ENCODE assay signal across 21 cellular contexts in the genomic region with DNA sequence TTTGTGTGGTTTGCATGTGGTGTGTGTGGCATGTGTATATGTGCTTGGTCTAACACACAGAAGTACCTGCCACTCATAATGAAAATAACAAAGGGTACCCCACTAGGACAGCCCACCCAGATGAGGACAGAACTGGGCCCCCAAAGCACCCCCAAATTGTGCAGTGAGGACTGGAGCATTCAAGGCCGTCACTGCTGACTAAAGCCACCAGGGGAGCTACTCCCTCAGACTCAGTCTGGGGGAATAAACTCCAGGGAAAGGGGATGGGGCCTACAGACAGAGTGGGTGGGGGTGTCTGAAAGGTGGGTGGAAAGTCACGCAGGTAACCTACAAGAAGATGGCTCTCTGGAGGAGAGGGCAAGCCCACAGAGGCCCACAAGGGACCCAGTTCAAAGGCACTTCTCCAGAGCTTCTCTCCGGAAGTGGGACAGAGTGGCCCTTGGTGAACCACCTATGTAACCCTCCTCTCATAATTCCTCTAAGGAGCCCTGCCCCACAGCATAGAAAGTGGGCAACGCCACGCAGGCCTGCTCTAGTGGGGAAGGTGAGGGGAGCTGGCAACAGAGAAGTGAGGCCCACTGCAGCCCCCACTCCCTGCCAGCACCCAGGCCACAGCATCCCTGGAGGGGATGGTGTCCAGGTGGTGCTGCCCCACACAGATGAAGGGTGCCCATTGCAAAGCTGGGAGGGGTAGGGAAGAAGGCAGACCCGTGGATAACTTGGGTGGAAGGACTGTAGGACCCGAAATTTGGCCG.
A peak's percentile ranks its signal among the peaks of the same experiment; 100 is the strongest.
DNase-seq lines count a peak whose midpoint lies in the region; ATAC-seq and TF ChIP-seq lines count a peak whose summit lies in the region.
"Had no signal": no experiment of that assay in that cellular context is flagged by ENCODE, and none has a peak within 500 bp of the region (broad histone marks: within the 10 kb centered on the region; RNA-seq: fewer than 3 reads in every experiment).

No MANE protein-coding gene starts in this region.

- TF ChIP-seq CTCF in right atrium auricular region (IDR thresholded peaks at IDR 0.05) = no peak
- peak; percentile 26; the same call in 1 of the 2 replicates for TF ChIP-seq CTCF in OCI-LY1 (IDR thresholded peaks at IDR 0.05; ENCODE audit: low read length)
- peak; percentile 66 for TF ChIP-seq CTCF in endodermal cell (conservative IDR thresholded peaks at IDR 0.05)

- H3K27me3 Mint-ChIP-seq in endodermal cell (ENCODE audit: insufficient read depth) = peaks cover 8% of the 10 kb centered on the region
- H3K27me3 Mint-ChIP-seq: stimulated activated memory B cell treated with anti-CD40 and anti-IgM and Interleukin-4, amounts not matched to agents 10 μg/mL and 1 μg/mL and 100 μg/mL, for 72 hours had no signal

- no peak overlapping the region for H3K4me3 Mint-ChIP-seq in endodermal cell
- H3K4me3 Mint-ChIP-seq: CD4-positive, CD25-positive, alpha-beta regulatory T cell; stimulated activated memory B cell treated with anti-CD40 and anti-IgM and Interleukin-4, amounts not matched to agents 10 μg/mL and 1 μg/mL and 100 μg/mL, for 72 hours; T-helper 17 cell had no signal

- H3K4me1 ChIP-seq in right atrium auricular region (no peaks in the 10 kb centered on the region), OCI-LY1 (ENCODE audit: insufficient read depth, low read length, severe bottlenecking) (no peaks in the 10 kb centered on the region), endodermal cell (ENCODE audit: control insufficient read depth, insufficient read depth, low read length) (peaks cover 5% of the 10 kb centered on the region)
- H3K4me1 ChIP-seq: adrenal gland, SJCRH30 had no signal

- no peak overlapping the region for H3K4me3 ChIP-seq in right atrium auricular region
- H3K4me3 ChIP-seq in OCI-LY1 (ENCODE audit: low read depth, low read length, poor library complexity, severe bottlenecking) = no peak overlapping the region
- H3K4me3 ChIP-seq in endodermal cell (ENCODE audit: low read length) = no peak overlapping the region
- H3K4me3 ChIP-seq: adrenal gland, ovary, SJCRH30 had no signal

- no peak overlapping the region for H3K9ac ChIP-seq in OCI-LY1 (ENCODE audit: low read length)
- no peak overlapping the region for H3K9ac ChIP-seq in endodermal cell (ENCODE audit: extremely low read depth, low read length, poor library complexity, severe bottlenecking)

- DNase-seq in right atrium auricular region (ENCODE audit: low spot score) (peak; percentile 13), Right ventricle myocardium inferior (ENCODE audit: missing footprints) (no peak), endodermal cell (peak; percentile 38), H4 (ENCODE audit: low spot score) (no peak)
- no peak for DNase-seq in stimulated activated CD4-positive, alpha-beta T cell treated with anti-CD3 and anti-CD28 coated beads, Interleukin-1b, Interleukin-23, amount 100 ng/mL, for 48 hours
- DNase-seq: activated CD4-positive, alpha-beta T cell treated with anti-CD3 and anti-CD28 coated beads, Interleukin-2, amount 50 U/mL, for 1 hour; activated gamma-delta T cell treated with Interleukin-2 at 50 U/mL for 16 hours; activated T-cell treated with anti-CD3 and anti-CD28 coated beads for 4 hours; CD4-positive, CD25-positive, alpha-beta regulatory T cell; DMS153; GF-D8; NCI-H1436 treated with DMSO at 0.1 percent for 48 hours; NCI-H2171 treated with DMSO at 0.1 percent for 48 hours; ovary; SJCRH30; T-helper 17 cell had no signal

- H3K36me3 ChIP-seq in right atrium auricular region (no peaks in the 10 kb centered on the region), OCI-LY1 (ENCODE audit: insufficient read depth, low read length) (no peaks in the 10 kb centered on the region), endodermal cell (ENCODE audit: control insufficient read depth, insufficient read depth, low read length) (no peaks in the 10 kb centered on the region)
- H3K36me3 ChIP-seq: adrenal gland, ovary, SJCRH30 had no signal

- ATAC-seq in Right ventricle myocardium inferior (no peak), HG02840 (IDR thresholded peaks at IDR 0.05; ENCODE audit: low FRiP score, unreplicated experiment) (no peak), GM19035 (IDR thresholded peaks at IDR 0.05; ENCODE audit: unreplicated experiment) (no peak)
- ATAC-seq: stimulated activated memory B cell treated with anti-CD40 and anti-IgM and Interleukin-4, amounts not matched to agents 10 μg/mL and 1 μg/mL and 100 μg/mL, for 72 hours; T-helper 17 cell had no signal

- H3K79me2 ChIP-seq in OCI-LY1 (ENCODE audit: insufficient read depth, low read length) = no peaks in the 10 kb centered on the region

- no peak overlapping the region for H2AFZ ChIP-seq in OCI-LY1 (ENCODE audit: low read length)

- H3K9me3 ChIP-seq in right atrium auricular region (no peaks in the 10 kb centered on the region), OCI-LY1 (ENCODE audit: low read length) (no peaks in the 10 kb centered on the region), endodermal cell (ENCODE audit: control insufficient read depth, low read length) (no peaks in the 10 kb centered on the region)
- H3K9me3 ChIP-seq: adrenal gland, ovary, SJCRH30 had no signal

- H3K27ac Mint-ChIP-seq in endodermal cell = no peak overlapping the region
- H3K27ac Mint-ChIP-seq: CD4-positive, CD25-positive, alpha-beta regulatory T cell; stimulated activated memory B cell treated with anti-CD40 and anti-IgM and Interleukin-4, amounts not matched to agents 10 μg/mL and 1 μg/mL and 100 μg/mL, for 72 hours; T-helper 17 cell had no signal

- no peak overlapping the region for H3K4me2 ChIP-seq in OCI-LY1 (ENCODE audit: low read length)

- no peaks in the 10 kb centered on the region for H3F3A ChIP-seq in OCI-LY1 (ENCODE audit: insufficient read depth, low read length)

- no peaks in the 10 kb centered on the region for H3K9me2 ChIP-seq in OCI-LY1 (ENCODE audit: low read depth, low read length)

- no peaks in the 10 kb centered on the region for H3K36me3 Mint-ChIP-seq in endodermal cell (ENCODE audit: low read depth)
- H3K36me3 Mint-ChIP-seq: CD4-positive, CD25-positive, alpha-beta regulatory T cell; stimulated activated memory B cell treated with anti-CD40 and anti-IgM and Interleukin-4, amounts not matched to agents 10 μg/mL and 1 μg/mL and 100 μg/mL, for 72 hours had no signal

- H3K27ac ChIP-seq in right atrium auricular region = no peak overlapping the region
- no peak overlapping the region for H3K27ac ChIP-seq in OCI-LY1 (ENCODE audit: low read depth, low read length, poor library complexity, severe bottlenecking)
- H3K27ac ChIP-seq in endodermal cell (ENCODE audit: low read depth, low read length) = no peak overlapping the region
- H3K27ac ChIP-seq: adrenal gland, ovary, SJCRH30 had no signal

- H3K9me3 Mint-ChIP-seq in endodermal cell = no peaks in the 10 kb centered on the region
- H3K9me3 Mint-ChIP-seq: stimulated activated memory B cell treated with anti-CD40 and anti-IgM and Interleukin-4, amounts not matched to agents 10 μg/mL and 1 μg/mL and 100 μg/mL, for 72 hours had no signal

- no peaks in the 10 kb centered on the region for H4K20me1 ChIP-seq in OCI-LY1 (ENCODE audit: insufficient read depth, low read length)

- H3K27me3 ChIP-seq in right atrium auricular region (no peaks in the 10 kb centered on the region), OCI-LY1 (ENCODE audit: insufficient read depth, low read length) (no peaks in the 10 kb centered on the region; the same call in 1 of the 2 replicates), endodermal cell (ENCODE audit: control insufficient read depth, insufficient read depth, low read length, poor library complexity, severe bottlenecking) (peaks cover 9% of the 10 kb centered on the region)
- H3K27me3 ChIP-seq: adrenal gland, ovary had no signal

- H3K4me1 Mint-ChIP-seq in endodermal cell = peaks cover 6% of the 10 kb centered on the region
- H3K4me1 Mint-ChIP-seq: CD4-positive, CD25-positive, alpha-beta regulatory T cell; stimulated activated memory B cell treated with anti-CD40 and anti-IgM and Interleukin-4, amounts not matched to agents 10 μg/mL and 1 μg/mL and 100 μg/mL, for 72 hours had no signal

- 82 to 92% methylated on average over 2 to 8 of the region's 8 CpGs for WGBS in endodermal cell (ENCODE audit: insufficient coverage in 1 of 2, insufficient read length in 1 of 2), 2 experiments

- intact Hi-C loops in Right ventricle myocardium inferior (cut with DNase I) = no loop called here

Comparison
In these comparisons a context has a peak if more than half of its experiments do, and no peak if none do; other contexts are left out.
1. DNase-seq: peak in right atrium auricular region (single experiment) and endodermal cell (single experiment); none in Right ventricle myocardium inferior (single experiment), stimulated activated CD4-positive, alpha-beta T cell treated with anti-CD3 and anti-CD28 coated beads, Interleukin-1b, Interleukin-23, amount 100 ng/mL, for 48 hours (single experiment) and H4 (single experiment).
2. CTCF ChIP-seq: peak in OCI-LY1 (single experiment) and endodermal cell (single experiment); none in right atrium auricular region (0 of 2).